Comparison of ENCODE assay signal across 16 cellular contexts in the genomic region with DNA sequence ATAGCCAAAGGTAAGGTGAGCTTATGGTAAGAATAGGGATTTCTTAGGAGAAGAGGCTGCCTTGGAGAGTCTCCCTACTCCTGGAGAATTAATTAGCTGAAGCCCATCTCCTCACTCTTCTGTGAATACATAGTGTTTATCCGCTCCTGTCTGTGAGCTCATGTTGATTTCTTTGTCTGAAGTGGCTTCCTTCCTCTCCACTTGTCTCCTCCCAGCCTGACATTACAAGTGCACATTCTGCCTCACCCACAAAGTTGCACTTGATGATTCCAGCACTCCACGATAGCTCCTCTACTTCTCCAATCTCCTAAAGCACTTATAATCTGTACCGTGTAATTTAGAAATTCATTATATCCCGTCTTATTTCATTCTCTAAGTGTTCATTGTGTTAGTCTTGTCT.
A peak's percentile ranks its signal among the peaks of the same experiment; 100 is the strongest.
DNase-seq lines count a peak whose midpoint lies in the region; ATAC-seq lines count a peak whose summit lies in the region.
"Had no signal": no experiment of that assay in that cellular context is flagged by ENCODE, and none has a peak within 500 bp of the region (broad histone marks: within the 10 kb centered on the region; RNA-seq: fewer than 3 reads in every experiment).

No MANE protein-coding gene starts in this region.

- no peak overlapping the region for H3K9ac ChIP-seq in BLaER1
- H3K9ac ChIP-seq: KMS-11 had no signal

- H3K27ac ChIP-seq in BLaER1 = no peak overlapping the region
- H3K27ac ChIP-seq: KMS-11 had no signal

- peak overlapping the region; percentile 48 for H3K4me2 ChIP-seq in BLaER1
- H3K4me2 ChIP-seq: KMS-11 had no signal

- intact Hi-C loops in left ventricle myocardium superior (cut with micrococcal nuclease) = no loop called here

- DNase-seq in GDM1 (lab: John Stamatoyannopoulos, UW) = peak; percentile 4
- no peak for DNase-seq in left ventricle myocardium superior
- DNase-seq in pons (ENCODE audit: low spot score) = peak; percentile 45
- DNase-seq in SKM-1 (lab: John Stamatoyannopoulos, UW; ENCODE audit: unreplicated experiment) = no peak
- DNase-seq: BE2C; CD8-positive, alpha-beta memory T cell; DND-41; NCI-H1092; NCI-H2107; NK-92 treated with Interleukin-12 subunit alpha and Interleukin-12 subunit beta, amount 100 ng/mL, for 24 hours; OCI-M1 had no signal

- no peaks in the 10 kb centered on the region for H4K20me1 ChIP-seq in BLaER1

- H3K4me1 ChIP-seq in BLaER1 = peaks cover 49% of the 10 kb centered on the region
- H3K4me1 ChIP-seq: BE2C had no signal

- ATAC-seq in left ventricle myocardium superior = peak; percentile 61
- no peak for ATAC-seq in HG02970 (IDR thresholded peaks at IDR 0.05; ENCODE audit: low FRiP score, unreplicated experiment)
- ATAC-seq in GM21515 (IDR thresholded peaks at IDR 0.05; ENCODE audit: unreplicated experiment) = no peak
- ATAC-seq: GM12878 had no signal

- 0 out of 2 replicates have a peak, but pooled peaks cover 3% of the 10 kb centered on the region for H3K9me3 ChIP-seq in BLaER1
- H3K9me3 ChIP-seq: BE2C had no signal

- no peaks in the 10 kb centered on the region for H3K27me3 ChIP-seq in BLaER1
- H3K27me3 ChIP-seq: BE2C had no signal

- H3K36me3 ChIP-seq in BLaER1 = no peaks in the 10 kb centered on the region
- H3K36me3 ChIP-seq: BE2C had no signal

- H3K4me3 ChIP-seq in BLaER1 = no peak overlapping the region
- H3K4me3 ChIP-seq: GM12878 had no signal

Comparison
In these comparisons a context has a peak if more than half of its experiments do, and no peak if none do; other contexts are left out.
1. DNase-seq: peak in GDM1 (single experiment) and pons (single experiment); none in left ventricle myocardium superior (single experiment) and SKM-1 (single experiment).